ENCODE assay signal across 1 cellular context in the genomic region with DNA sequence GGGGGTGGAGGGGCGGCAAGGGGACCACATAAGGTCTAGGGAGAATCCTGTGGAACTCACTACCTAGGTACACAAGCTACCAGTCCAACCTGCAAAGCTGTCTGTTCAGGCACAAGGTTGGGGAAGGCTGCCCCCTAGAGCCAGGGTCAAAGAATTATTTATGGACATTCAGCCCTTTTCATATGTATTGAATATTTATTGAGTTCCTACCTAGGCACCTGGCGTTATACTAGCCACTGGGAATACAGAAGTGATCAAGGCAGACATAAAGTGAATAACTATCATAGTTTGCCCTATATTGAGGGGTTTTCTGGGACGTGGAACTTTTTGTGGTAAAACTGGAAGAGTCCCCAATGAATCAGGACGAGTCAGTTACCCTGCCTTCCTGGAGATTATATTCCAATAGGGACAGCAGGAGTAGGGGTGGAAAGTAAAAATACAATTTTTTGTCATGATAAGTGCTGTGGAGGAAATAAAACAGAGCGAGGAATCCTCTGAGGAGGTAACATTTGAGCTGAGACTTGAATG.
A peak's percentile ranks its signal among the peaks of the same experiment; 100 is the strongest.
TF ChIP-seq lines count a peak whose summit lies in the region.

No MANE protein-coding gene starts in this region.

TF ChIP-seq in A549, 52 proteins besides CTCF, POLR2A, EP300 and RAD21:
- TF ChIP-seq HOXB5 (CRISPR knock-in tag; IDR thresholded peaks at IDR 0.05) (no peak), JUN (IDR thresholded peaks at IDR 0.05) (no peak), SMC3 (IDR thresholded peaks at IDR 0.05) (peak; percentile 55)
